In genomic region chr11:96341237-96342130, GRCh38 we compare ENCODE assay signal across 1 cellular context.
TF ChIP-seq lines count a peak whose summit lies in the region.

No MANE protein-coding gene starts in this region.

TF ChIP-seq in HepG2, 621 proteins besides CTCF, POLR2A, EP300 and RAD21 (continues in another document):
- 0 out of 2 replicates have a peak, but pooled peaks have one; percentile 56 for TF ChIP-seq BCL3 (CRISPR knock-in tag; IDR thresholded peaks at IDR 0.05)
- no peak for TF ChIP-seq HNRNPH1 (optimal IDR thresholded peaks at IDR 0.05; ENCODE audit: low read depth, low read length)
- TF ChIP-seq CHCHD3 (CRISPR knock-in tag; IDR thresholded peaks at IDR 0.05), result 0 out of 2 replicates have a peak, but pooled peaks have one; percentile 64
- 0 out of 2 replicates have a peak, but pooled peaks have one; percentile 28 for TF ChIP-seq HNRNPL (IDR thresholded peaks at IDR 0.05; ENCODE audit: low read depth, low read length)
- no peak for TF ChIP-seq GLMP (CRISPR knock-in tag; IDR thresholded peaks at IDR 0.05; ENCODE audit: borderline replicate concordance)
- peak; percentile 68; the same call in 1 of the 2 replicates for TF ChIP-seq ZBTB7B (CRISPR knock-in tag; IDR thresholded peaks at IDR 0.05)
- 0 out of 2 replicates have a peak, but pooled peaks have one; percentile 30 for TF ChIP-seq ZNF580 (CRISPR knock-in tag; IDR thresholded peaks at IDR 0.05; ENCODE audit: borderline replicate concordance, low read depth)
- TF ChIP-seq KLF16 (CRISPR knock-in tag; IDR thresholded peaks at IDR 0.05), result no peak
- TF ChIP-seq ZBTB42 (CRISPR knock-in tag; IDR thresholded peaks at IDR 0.05), result no peak
- no peak for TF ChIP-seq SETDB1 (CRISPR knock-in tag; IDR thresholded peaks at IDR 0.05; ENCODE audit: borderline replicate concordance)
- no peak for TF ChIP-seq MBD4 (IDR thresholded peaks at IDR 0.05; ENCODE audit: borderline replicate concordance, low read length)
- 0 out of 2 replicates have a peak, but pooled peaks have one; percentile 69 for TF ChIP-seq ZNF709 (CRISPR knock-in tag; IDR thresholded peaks at IDR 0.05)
- no peak for TF ChIP-seq PLRG1 (conservative IDR thresholded peaks at IDR 0.05)
- TF ChIP-seq POGZ (CRISPR knock-in tag; IDR thresholded peaks at IDR 0.05), result peak; percentile 24; the same call in 1 of the 2 replicates
- TF ChIP-seq WIZ (CRISPR knock-in tag; IDR thresholded peaks at IDR 0.05), result no peak
- peak; percentile 85; the same call in 1 of the 2 replicates for TF ChIP-seq ZBTB10 (CRISPR knock-in tag; IDR thresholded peaks at IDR 0.05; ENCODE audit: borderline replicate concordance)
- 0 out of 2 replicates have a peak, but pooled peaks have one; percentile 24 for TF ChIP-seq PAXIP1 (CRISPR knock-in tag; conservative IDR thresholded peaks at IDR 0.05)
- TF ChIP-seq HDAC1 (CRISPR knock-in tag; IDR thresholded peaks at IDR 0.05), result peak; percentile 31; the same call in 1 of the 2 replicates
- 0 out of 2 replicates have a peak, but pooled peaks have one; percentile 50 for TF ChIP-seq ZC3H13 (CRISPR knock-in tag; IDR thresholded peaks at IDR 0.05)
- peak; percentile 46; the same call in 1 of the 2 replicates for TF ChIP-seq ZNF281 (CRISPR knock-in tag; IDR thresholded peaks at IDR 0.05; ENCODE audit: borderline replicate concordance)
- no peak for TF ChIP-seq SMAD3 (CRISPR knock-in tag; IDR thresholded peaks at IDR 0.05)
- TF ChIP-seq ZNF460 (CRISPR knock-in tag; IDR thresholded peaks at IDR 0.05; ENCODE audit: borderline replicate concordance), result no peak
- peak; percentile 57; the same call in 1 of the 2 replicates for TF ChIP-seq HIC2 (CRISPR knock-in tag; IDR thresholded peaks at IDR 0.05; ENCODE audit: low read depth)
- TF ChIP-seq SRSF1 (optimal IDR thresholded peaks at IDR 0.05; ENCODE audit: low read depth, low read length), result peak; percentile 77
- TF ChIP-seq ZNF816 (CRISPR knock-in tag; IDR thresholded peaks at IDR 0.05; ENCODE audit: borderline replicate concordance), result peak; percentile 44
- peak; percentile 92 for TF ChIP-seq ZNF687 (CRISPR knock-in tag; IDR thresholded peaks at IDR 0.05)
- no peak for TF ChIP-seq ZNF17 (CRISPR knock-in tag; IDR thresholded peaks at IDR 0.05)
- 0 out of 2 replicates have a peak, but pooled peaks have one; percentile 31 for TF ChIP-seq ZNF280D (CRISPR knock-in tag; IDR thresholded peaks at IDR 0.05)
- TF ChIP-seq ZNF710 (CRISPR knock-in tag; IDR thresholded peaks at IDR 0.05; ENCODE audit: borderline replicate concordance), result no peak
- no peak for TF ChIP-seq CHD4 (IDR thresholded peaks at IDR 0.05; ENCODE audit: borderline replicate concordance, low read length)
